In genomic region chr11:48066881-48067800, GRCh38 we compare ENCODE assay signal across 9 cellular contexts.
A peak's percentile ranks its signal among the peaks of the same experiment; 100 is the strongest.
DNase-seq lines count a peak whose midpoint lies in the region; ATAC-seq and TF ChIP-seq lines count a peak whose summit lies in the region.
"Had no signal": no experiment of that assay in that cellular context is flagged by ENCODE, and none has a peak within 500 bp of the region (broad histone marks: within the 10 kb centered on the region; RNA-seq: fewer than 3 reads in every experiment).

No MANE protein-coding gene starts in this region.

- no peak overlapping the region for H3K9ac ChIP-seq in GM23248

- peaks cover 42% of the 10 kb centered on the region for H3K79me2 ChIP-seq in GM23248 (ENCODE audit: insufficient read depth)

- no peak overlapping the region for H2AFZ ChIP-seq in GM23248

- H3K4me1 ChIP-seq in GM23248 (ENCODE audit: insufficient read depth), result peaks cover 40% of the 10 kb centered on the region

- WGBS in GM23248 (ENCODE audit: low coverage in 1 of 2, low lambda C conversion rate in 2 of 2, missing lambda C conversion rate in 2 of 2), 2 experiments, result 77 to 80% methylated on average over 10 of the region's 10 CpGs

- no peak for ATAC-seq in HG03025 (IDR thresholded peaks at IDR 0.05; ENCODE audit: low FRiP score, unreplicated experiment)
- ATAC-seq in GM21786 (IDR thresholded peaks at IDR 0.05; ENCODE audit: unreplicated experiment), result no peak
- no peak for ATAC-seq in HG03039 (IDR thresholded peaks at IDR 0.05; ENCODE audit: unreplicated experiment)
- ATAC-seq: activated T-cell treated with anti-CD3 and anti-CD28 coated beads, Interleukin-2, amount 50 U/mL, for 4 hours had no signal

- no peak overlapping the region for H3K4me3 Mint-ChIP-seq in progenitor cell of endocrine pancreas (ENCODE audit: low read depth)
- H3K4me3 Mint-ChIP-seq: activated T-cell treated with anti-CD3 and anti-CD28 coated beads, Interleukin-2, amount 50 U/mL, for 4 hours had no signal

- TF ChIP-seq CTCF in progenitor cell of endocrine pancreas (IDR thresholded peaks at IDR 0.05; ENCODE audit: unreplicated experiment), result no peak

- H3F3A ChIP-seq in GM23248 (ENCODE audit: insufficient read depth), result peaks cover 44% of the 10 kb centered on the region

- H3K4me3 ChIP-seq in GM23248, result no peak overlapping the region

- H4K20me1 ChIP-seq in GM23248 (ENCODE audit: insufficient read depth), result no peaks in the 10 kb centered on the region

- H3K9me3 ChIP-seq in GM23248 (ENCODE audit: low read depth), result no peaks in the 10 kb centered on the region

- no peaks in the 10 kb centered on the region for H3K36me3 Mint-ChIP-seq in progenitor cell of endocrine pancreas (ENCODE audit: insufficient read depth)

- H3K4me2 ChIP-seq in GM23248 (ENCODE audit: unreplicated experiment), result peak overlapping the region; percentile 28

- H3K27ac ChIP-seq in GM23248, result peak overlapping the region; percentile 22

- H3K4me1 Mint-ChIP-seq in progenitor cell of endocrine pancreas (ENCODE audit: low read depth), result peaks cover 17% of the 10 kb centered on the region

- no peaks in the 10 kb centered on the region for H3K9me3 Mint-ChIP-seq in progenitor cell of endocrine pancreas (ENCODE audit: low read depth)
- H3K9me3 Mint-ChIP-seq: activated T-cell treated with anti-CD3 and anti-CD28 coated beads, Interleukin-2, amount 50 U/mL, for 4 hours had no signal

- no peaks in the 10 kb centered on the region for H3K27me3 ChIP-seq in GM23248 (replicated peaks; ENCODE audit: insufficient read depth)

- peak; percentile 37 for DNase-seq in GM23248
- DNase-seq in glomerular visceral epithelial cell (ENCODE audit: extremely low spot score), result peak; percentile 50
- DNase-seq in progenitor cell of endocrine pancreas (ENCODE audit: low spot score, unreplicated experiment), result no peak
- DNase-seq in Ammon's horn (ENCODE audit: low spot score), result no peak
- DNase-seq: activated T-cell treated with anti-CD3 and anti-CD28 coated beads, Interleukin-2, amount 50 U/mL, for 4 hours had no signal

- peak overlapping the region; percentile 51 for H3K27ac Mint-ChIP-seq in progenitor cell of endocrine pancreas

- in situ Hi-C loops in GM23248 (cut with MboI), result loop anchor here (10.0 kb wide), 1 partner anchor 62 kb away; no protein-coding TSS in a partner anchor

- H3K27me3 Mint-ChIP-seq in progenitor cell of endocrine pancreas, result no peaks in the 10 kb centered on the region

- no peaks in the 10 kb centered on the region for H3K36me3 ChIP-seq in GM23248 (ENCODE audit: low read depth)

- H3K9me2 ChIP-seq in GM23248 (ENCODE audit: insufficient read depth), result no peaks in the 10 kb centered on the region

TF ChIP-seq in PFSK-1, 5 proteins besides CTCF, POLR2A, EP300 and RAD21:
- no peak for TF ChIP-seq POLR2AphosphoS5 (IDR thresholded peaks at IDR 0.05; ENCODE audit: low read depth, low read length)
- peak; percentile 47; the same call in 1 of the 2 replicates for TF ChIP-seq SIN3A (IDR thresholded peaks at IDR 0.05; ENCODE audit: borderline replicate concordance, insufficient read depth, low read length)
TF ChIP-seq in PFSK-1: peak in this region for 1.

Comparison
In these comparisons a context has a peak if more than half of its experiments do, and no peak if none do; other contexts are left out.
1. DNase-seq: peak in GM23248 (single experiment) and glomerular visceral epithelial cell (single experiment); none in progenitor cell of endocrine pancreas (single experiment) and Ammon's horn (single experiment).